In genomic region chr7:14009453-14010418, GRCh38 we compare ENCODE assay signal across 1 cellular context.
TF ChIP-seq lines count a peak whose summit lies in the region.

No MANE protein-coding gene starts in this region.

TF ChIP-seq in GM12878, 131 proteins besides CTCF, POLR2A, EP300 and RAD21:
- TF ChIP-seq POLR2AphosphoS2 (IDR thresholded peaks at IDR 0.05; ENCODE audit: low read depth, low read length) (no peak), TCF12 (IDR thresholded peaks at IDR 0.05; ENCODE audit: low read depth, low read length) (no peak), ZNF384 (IDR thresholded peaks at IDR 0.05; ENCODE audit: borderline replicate concordance, low read depth, low read length) (no peak), PBX3 (IDR thresholded peaks at IDR 0.05; ENCODE audit: insufficient replicate concordance, low read depth, low read length) (no peak), BACH1 (IDR thresholded peaks at IDR 0.05; ENCODE audit: borderline replicate concordance) (no peak), SREBF2 (IDR thresholded peaks at IDR 0.05; ENCODE audit: low read length) (no peak), TBL1XR1 (IDR thresholded peaks at IDR 0.05; ENCODE audit: low read depth, low read length) (no peak), CBX5 (IDR thresholded peaks at IDR 0.05; ENCODE audit: low read depth) (no peak)
